Comparison of ENCODE assay signal across 8 cellular contexts in the genomic region with DNA sequence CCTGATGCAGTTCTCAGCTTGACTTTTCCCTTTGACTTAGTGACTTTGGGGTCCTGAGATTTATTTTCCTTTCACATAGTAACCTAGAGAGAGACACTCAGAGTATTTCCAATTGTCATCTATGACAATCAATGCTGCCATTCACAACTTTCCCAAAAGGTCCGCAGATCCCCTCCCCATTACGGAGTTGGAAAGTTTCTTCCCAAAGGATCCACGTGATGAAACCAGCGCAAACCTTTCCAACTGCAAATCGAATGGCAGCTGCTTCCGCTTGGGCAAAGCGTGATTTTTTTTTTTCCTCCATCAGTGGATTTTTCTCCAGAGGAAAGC. TPM values are rescaled to one million over a fixed set of nuclear protein-coding genes. Genes with fewer than 3 reads are reported as not detected.
A peak's percentile ranks its signal among the peaks of the same experiment; 100 is the strongest.
DNase-seq lines count a peak whose midpoint lies in the region; ATAC-seq and TF ChIP-seq lines count a peak whose summit lies in the region.

No MANE protein-coding gene starts in this region.

- H3K27ac Mint-ChIP-seq in IgD-negative memory B cell (peak overlapping the region; percentile 66 to 94 (median 93)), brain (peak overlapping the region; percentile 92 to 98 (median 94))

- peak overlapping the region; percentile 87 for H3K9ac ChIP-seq in DND-41 (ENCODE audit: low read depth, low read length)

- H4K20me1 ChIP-seq in DND-41 (ENCODE audit: insufficient read depth, low read length): no peaks in the 10 kb centered on the region

- H3K4me1 ChIP-seq in DND-41 (ENCODE audit: insufficient read depth, low read length) (peaks cover 24% of the 10 kb centered on the region), right lobe of liver (peaks cover 0 to 14% (median 3%) of the 10 kb centered on the region in 4 donors), tibial nerve (peaks cover 0 to 27% (median 5%) of the 10 kb centered on the region in 4 donors)

- H3K4me1 Mint-ChIP-seq in IgD-negative memory B cell (peaks cover 10 to 14% (median 10%) of the 10 kb centered on the region in 3 donors), brain (peaks cover 19% of the 10 kb centered on the region)

- TF ChIP-seq EP300 in tibial nerve (IDR thresholded peaks at IDR 0.05): no peak

- H3K36me3 Mint-ChIP-seq in IgD-negative memory B cell (no peaks in the 10 kb centered on the region), brain (no peaks in the 10 kb centered on the region)

- peak overlapping the region; percentile 99 for H3K27ac ChIP-seq in DND-41 (ENCODE audit: low read length)
- peak overlapping the region; percentile 97 to 98 (median 98) for H3K27ac ChIP-seq in right lobe of liver
- H3K27ac ChIP-seq in tibial nerve: peak overlapping the region; percentile 89 to 97 (median 93)

- 0% methylated on average over 7 of the region's 7 CpGs for WGBS in right lobe of liver (ENCODE audit: insufficient coverage, low coverage, low lambda C conversion rate, missing lambda C conversion rate)
- 0 to 3% methylated on average over 7 of the region's 7 CpGs for WGBS in tibial nerve, 2 donors

- no peaks in the 10 kb centered on the region for H3K27me3 ChIP-seq in DND-41 (ENCODE audit: insufficient read depth, low read length, poor library complexity)
- H3K27me3 ChIP-seq in right lobe of liver: no peaks in the 10 kb centered on the region
- H3K27me3 ChIP-seq in tibial nerve: no peaks in the 10 kb centered on the region

- H3K36me3 ChIP-seq in DND-41 (ENCODE audit: insufficient read depth, low read length) (no peaks in the 10 kb centered on the region; the same call in 1 of the 2 replicates), right lobe of liver (no peaks in the 10 kb centered on the region), tibial nerve (no peaks in the 10 kb centered on the region)

- ATAC-seq in DND-41 (ENCODE audit: insufficient read depth, low read depth): no peak
- peak in 2 of 4 donors; percentile 30 to 55 for ATAC-seq in right lobe of liver
- ATAC-seq in HG02840 (IDR thresholded peaks at IDR 0.05; ENCODE audit: low FRiP score, unreplicated experiment): no peak

- H2AFZ ChIP-seq in DND-41 (ENCODE audit: low read depth, low read length): peak overlapping the region; percentile 95

- H3K4me3 ChIP-seq in DND-41 (ENCODE audit: low read depth in 1 of 2, low read length in 2 of 2) (peak overlapping the region; percentile 63 to 79), right lobe of liver (peak overlapping the region; percentile 76 to 94 (median 78)), tibial nerve (peak overlapping the region; percentile 67 to 96 (median 84))

- H3K9me3 Mint-ChIP-seq in IgD-negative memory B cell: no peaks in the 10 kb centered on the region
- no peaks in the 10 kb centered on the region for H3K9me3 Mint-ChIP-seq in brain

- DNase-seq in DND-41: no peak
- no peak for DNase-seq in right lobe of liver
- no peak for DNase-seq in tibial nerve (ENCODE audit: low spot score in 2 of 2)
- no peak for DNase-seq in GM13977 (ENCODE audit: low spot score)
- no peak for DNase-seq in stimulated activated CD4-positive, alpha-beta T cell treated with anti-CD3 and anti-CD28 coated beads, Interleukin-12 subunit alpha, Interleukin-12 subunit beta, amount 100 ng/mL, for 4 hours

- peak overlapping the region; percentile 93 for H3K4me2 ChIP-seq in DND-41 (ENCODE audit: insufficient read depth, low read length)

- H3K4me3 Mint-ChIP-seq in IgD-negative memory B cell: peak overlapping the region; percentile 84 to 97 (median 92)
- H3K4me3 Mint-ChIP-seq in brain: peak overlapping the region; percentile 89 to 96 (median 93)

- H3K27me3 Mint-ChIP-seq in IgD-negative memory B cell (no peaks in the 10 kb centered on the region), brain (no peaks in the 10 kb centered on the region)

- peaks cover 8% of the 10 kb centered on the region for H3K79me2 ChIP-seq in DND-41 (ENCODE audit: insufficient read depth, low read length)

- in situ Hi-C loops in GM13977 (cut with MboI; ENCODE audit: low pct_unique_long_range_greater_than_20kb, low sequenced_read_pairs, unreplicated experiment): no loop called here

- H3K9me3 ChIP-seq in DND-41 (ENCODE audit: insufficient read depth, low read length, severe bottlenecking): no peaks in the 10 kb centered on the region
- H3K9me3 ChIP-seq in right lobe of liver: no peaks in the 10 kb centered on the region
- no peaks in the 10 kb centered on the region for H3K9me3 ChIP-seq in tibial nerve

- intact Hi-C loops in right lobe of liver (cut with DNase I): no loop called here

- no peak for TF ChIP-seq POLR2A in right lobe of liver (IDR thresholded peaks at IDR 0.05)
- TF ChIP-seq POLR2A in tibial nerve (IDR thresholded peaks at IDR 0.05): no peak

- TF ChIP-seq CTCF in DND-41 (IDR thresholded peaks at IDR 0.05; ENCODE audit: borderline replicate concordance, extremely low read depth, low read length, poor library complexity, severe bottlenecking) (no peak), brain (conservative IDR thresholded peaks at IDR 0.05) (no peak), right lobe of liver (IDR thresholded peaks at IDR 0.05) (no peak), tibial nerve (IDR thresholded peaks at IDR 0.05) (no peak), GM13977 (IDR thresholded peaks at IDR 0.05; ENCODE audit: extremely low read depth, insufficient read depth, missing control alignments) (no peak)

RNA-seq across cellular contexts. Expression of a gene that starts 0.5 kb away (rescaled TPM):
- polyA plus RNA-seq in IgD-negative memory B cell (4.6 TPM), brain (ENCODE audit: insufficient read depth, low read depth, low replicate concordance) (9.1 TPM)
- total RNA-seq in right lobe of liver (10 to 100 TPM; 10.9 to 16.7 (median 13.4) TPM), tibial nerve (10 to 100 TPM; 21.3 to 53.1 (median 37.9) TPM)

RNA-seq across cellular contexts. Expression of a gene that starts 15.0 kb away (rescaled TPM):
- polyA plus RNA-seq in IgD-negative memory B cell (9.7 TPM), brain (ENCODE audit: insufficient read depth, low read depth, low replicate concordance) (17.3 TPM)
- total RNA-seq in right lobe of liver (10 to 100 TPM; 10.4 to 16.7 (median 14.5) TPM), tibial nerve (10 to 100 TPM; 18.6 to 32.4 (median 23.6) TPM)
